ENCODE assay signal across 26 cellular contexts in the genomic region with DNA sequence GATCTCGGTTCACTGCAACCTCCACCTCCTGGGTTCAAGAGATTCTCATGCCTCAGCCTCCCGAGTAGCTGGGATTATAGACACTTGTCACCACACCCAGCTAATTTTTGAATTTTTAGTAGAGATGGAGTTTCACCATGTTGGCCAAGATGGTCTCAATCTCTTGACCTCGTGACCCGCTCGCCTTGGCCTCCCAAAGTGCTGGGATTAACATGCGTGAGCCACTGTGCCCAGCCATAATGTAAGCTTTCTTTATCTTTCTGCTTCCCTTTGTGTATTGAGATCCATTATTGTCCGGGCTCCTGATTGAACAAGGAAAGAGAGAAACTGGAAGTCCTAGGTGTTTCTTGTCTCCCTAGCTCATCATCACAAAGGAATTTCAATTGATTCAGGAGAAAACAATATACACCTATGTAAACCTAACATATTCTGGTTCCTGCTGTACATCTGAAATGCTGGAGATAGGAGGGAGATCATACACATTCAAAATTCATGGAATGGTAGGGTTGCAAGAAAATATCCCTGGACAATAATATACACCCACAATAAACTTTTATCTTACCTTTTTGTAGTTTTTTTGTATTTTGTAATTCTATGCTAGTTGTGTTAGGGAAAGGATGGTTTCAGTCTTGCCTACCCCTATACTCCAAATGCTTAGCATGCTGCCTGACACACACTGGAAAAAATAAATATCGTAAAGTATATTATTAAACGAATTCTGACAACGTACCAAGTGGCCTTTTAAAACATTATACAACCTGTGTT.
"Had no signal": no experiment of that assay in that cellular context is flagged by ENCODE, and none has a peak within 500 bp of the region (broad histone marks: within the 10 kb centered on the region; RNA-seq: fewer than 3 reads in every experiment).

No MANE protein-coding gene starts in this region.

- H3K4me3 ChIP-seq: ascending aorta, body of pancreas, MG63, Peyer's patch had no signal

- H3K27ac ChIP-seq: ascending aorta, body of pancreas, KMS-11, Peyer's patch, RWPE1 had no signal

- H3K9ac ChIP-seq: KMS-11 had no signal

- H3K9me3 ChIP-seq: ascending aorta, body of pancreas, MG63, Peyer's patch had no signal

- H3K36me3 ChIP-seq: ascending aorta, MG63, Peyer's patch had no signal

- H3K27ac Mint-ChIP-seq: activated CD8-positive, alpha-beta T cell treated with anti-CD3 and anti-CD28 coated beads, Interleukin-2, amount 10 ng/mL, durations not matched to agents 7 days and 5 days; activated naive CD4-positive, alpha-beta T cell treated with anti-CD3 and anti-CD28 coated beads, Interleukin-2, amount 50 U/mL, for 24 hours; activated naive CD8-positive, alpha-beta T cell treated with anti-CD3 and anti-CD28 coated beads, Interleukin-2, amount 50 U/mL, for 24 hours; activated T-cell treated with anti-CD3 and anti-CD28 coated beads, Interleukin-2, amount 50 U/mL, for 24 hours; activated T-helper 1 cell treated with anti-CD3 and anti-CD28 coated beads, Interleukin-12 subunit alpha, Interleukin-12 subunit beta, Interleukin-2, Interleukin-4 antibody, amounts not matched to agents 30 ng/mL and 10 ng/mL and 1 ng/mL, durations not matched to agents 14 hours and 24 hours and 36 hours; T-helper 17 cell; WTC11 had no signal

- DNase-seq: activated CD4-positive, alpha-beta T cell treated with anti-CD3 and anti-CD28 coated beads for 48 hours; activated CD4-positive, alpha-beta T cell treated with anti-CD3 and anti-CD28 coated beads, Interleukin-2, amount 50 U/mL, for 4 hours; activated CD4-positive, CD25-positive, alpha-beta regulatory T cell treated with anti-CD3 and anti-CD28 coated beads, Interleukin-2, amount 50 U/mL, for 72 hours; activated CD8-positive, alpha-beta T cell treated with anti-CD3 and anti-CD28 coated beads, Interleukin-2, amount 10 ng/mL, durations not matched to agents 7 days and 5 days; activated effector memory CD4-positive, alpha-beta T cell treated with Interleukin-2 at 50 U/mL for 16 hours; activated naive CD4-positive, alpha-beta T cell; activated naive CD8-positive, alpha-beta T cell treated with anti-CD3 and anti-CD28 coated beads, Interleukin-2, amount 50 U/mL, for 24 hours; activated T-cell treated with anti-CD3 and anti-CD28 coated beads, Interleukin-2, amount 50 U/mL, for 24 hours; amniotic stem cell; MG63; NCI-H1105 treated with DMSO at 0.1 percent for 48 hours; NCI-H1436 treated with DMSO at 0.1 percent for 48 hours; NCI-H187; NK-92 treated with Interleukin-12 subunit alpha and Interleukin-12 subunit beta, amount 100 ng/mL, for 24 hours; SHP77; T-helper 17 cell; T-helper 9 cell had no signal

- H3K4me1 Mint-ChIP-seq: activated naive CD4-positive, alpha-beta T cell treated with anti-CD3 and anti-CD28 coated beads, Interleukin-2, amount 50 U/mL, for 24 hours; activated naive CD8-positive, alpha-beta T cell treated with anti-CD3 and anti-CD28 coated beads, Interleukin-2, amount 50 U/mL, for 24 hours; central memory CD8-positive, alpha-beta T cell; T-helper 17 cell had no signal

- ATAC-seq: activated CD8-positive, alpha-beta T cell treated with anti-CD3 and anti-CD28 coated beads, Interleukin-2, amount 10 ng/mL, durations not matched to agents 7 days and 5 days; activated naive CD8-positive, alpha-beta T cell treated with anti-CD3 and anti-CD28 coated beads, Interleukin-2, amount 50 U/mL, for 24 hours; T-helper 17 cell had no signal

- H3K9me3 Mint-ChIP-seq: activated naive CD4-positive, alpha-beta T cell treated with anti-CD3 and anti-CD28 coated beads, Interleukin-2, amount 50 U/mL, for 24 hours; activated naive CD8-positive, alpha-beta T cell treated with anti-CD3 and anti-CD28 coated beads, Interleukin-2, amount 50 U/mL, for 24 hours; activated T-cell treated with anti-CD3 and anti-CD28 coated beads, Interleukin-2, amount 50 U/mL, for 24 hours; activated T-helper 1 cell treated with anti-CD3 and anti-CD28 coated beads, Interleukin-12 subunit alpha, Interleukin-12 subunit beta, Interleukin-2, Interleukin-4 antibody, amounts not matched to agents 30 ng/mL and 10 ng/mL and 1 ng/mL, durations not matched to agents 14 hours and 24 hours and 36 hours; central memory CD8-positive, alpha-beta T cell had no signal

- H3K4me1 ChIP-seq: ascending aorta, body of pancreas had no signal

- H3K27me3 ChIP-seq: ascending aorta, body of pancreas, MG63, Peyer's patch had no signal

- H3K4me3 Mint-ChIP-seq: activated CD8-positive, alpha-beta T cell treated with anti-CD3 and anti-CD28 coated beads, Interleukin-2, amount 10 ng/mL, durations not matched to agents 7 days and 5 days; activated naive CD4-positive, alpha-beta T cell treated with anti-CD3 and anti-CD28 coated beads, Interleukin-2, amount 50 U/mL, for 24 hours; activated naive CD8-positive, alpha-beta T cell treated with anti-CD3 and anti-CD28 coated beads, Interleukin-2, amount 50 U/mL, for 24 hours; activated T-cell treated with anti-CD3 and anti-CD28 coated beads, Interleukin-2, amount 50 U/mL, for 24 hours; activated T-helper 1 cell treated with anti-CD3 and anti-CD28 coated beads, Interleukin-12 subunit alpha, Interleukin-12 subunit beta, Interleukin-2, Interleukin-4 antibody, amounts not matched to agents 30 ng/mL and 10 ng/mL and 1 ng/mL, durations not matched to agents 14 hours and 24 hours and 36 hours; central memory CD8-positive, alpha-beta T cell; T-helper 17 cell; WTC11 had no signal

- H3K36me3 Mint-ChIP-seq: activated naive CD4-positive, alpha-beta T cell treated with anti-CD3 and anti-CD28 coated beads, Interleukin-2, amount 50 U/mL, for 24 hours had no signal

- H3K27me3 Mint-ChIP-seq: activated naive CD4-positive, alpha-beta T cell treated with anti-CD3 and anti-CD28 coated beads, Interleukin-2, amount 50 U/mL, for 24 hours; activated naive CD8-positive, alpha-beta T cell treated with anti-CD3 and anti-CD28 coated beads, Interleukin-2, amount 50 U/mL, for 24 hours; activated T-cell treated with anti-CD3 and anti-CD28 coated beads, Interleukin-2, amount 50 U/mL, for 24 hours; central memory CD8-positive, alpha-beta T cell had no signal
